7 cellular contexts compared by ENCODE assay signal in the genomic region with DNA sequence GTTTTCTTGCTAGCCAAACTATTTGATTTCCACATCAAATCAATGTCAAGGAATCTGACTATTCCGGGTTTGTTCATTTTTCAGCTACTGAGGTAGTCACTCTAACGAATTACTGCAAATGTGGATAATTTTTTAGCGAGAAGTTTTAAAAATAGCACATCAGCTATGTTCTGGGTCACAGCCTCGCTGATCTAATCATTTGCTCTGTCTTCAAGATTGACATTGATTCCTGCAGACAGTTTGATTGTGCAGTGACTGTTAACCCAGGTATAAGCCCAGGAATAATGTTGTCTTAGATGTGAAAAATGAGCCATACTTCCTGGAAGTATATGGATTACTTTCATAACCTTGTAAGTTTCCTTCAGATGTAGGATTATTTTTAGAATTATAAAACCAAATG.
"Had no signal": no experiment of that assay in that cellular context is flagged by ENCODE, and none has a peak within 500 bp of the region (broad histone marks: within the 10 kb centered on the region; RNA-seq: fewer than 3 reads in every experiment).

No MANE protein-coding gene starts in this region.

- H3K27ac ChIP-seq: HL-60, KMS-11 had no signal

- H3K4me3 ChIP-seq: K562 had no signal

- ATAC-seq: HepG2, K562 had no signal

- FAIRE-seq: HepG2, K562 had no signal

- DNase-seq: IMR-90, KBM-7, KG1 had no signal

- H3K9ac ChIP-seq: KMS-11 had no signal

- H3K4me2 ChIP-seq: KMS-11 had no signal
